ENCODE assay signal across 8 cellular contexts in the genomic region with DNA sequence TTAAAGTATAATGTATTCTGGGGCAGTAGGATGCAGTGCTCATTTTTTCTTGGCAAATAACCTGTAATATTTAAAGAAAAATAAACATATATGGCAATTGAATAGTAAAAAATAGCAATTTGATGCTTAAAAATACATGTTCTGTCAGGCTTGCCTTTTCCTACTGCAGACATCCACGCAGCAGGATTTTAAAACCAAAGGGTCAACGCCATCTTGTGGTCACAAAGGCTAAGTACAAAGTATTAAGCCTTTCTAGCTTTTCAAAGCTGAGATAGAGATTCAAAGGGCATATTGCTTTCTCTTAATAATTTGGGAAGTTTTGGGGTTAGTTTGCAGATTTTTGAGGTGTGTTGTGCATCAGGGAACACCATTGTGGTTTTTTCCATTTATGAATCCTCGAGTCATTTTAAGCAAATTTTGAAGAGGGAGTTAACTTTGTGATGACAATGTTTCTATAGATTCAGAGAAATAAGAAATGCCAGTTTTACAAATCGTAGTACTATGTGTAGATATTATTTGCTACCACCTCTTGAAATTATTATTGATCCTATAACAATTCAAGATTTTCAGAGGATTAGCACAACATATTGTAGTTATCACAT. TPM values are rescaled to one million over a fixed set of nuclear protein-coding genes. Genes with fewer than 3 reads are reported as not detected.
DNase-seq lines count a peak whose midpoint lies in the region; ATAC-seq, FAIRE-seq and TF ChIP-seq lines count a peak whose summit lies in the region.

No MANE protein-coding gene starts in this region.

- CTCF ChIA-PET in GM10248 (lab: Yijun Ruan, JAX), result interaction anchor here (0.7 to 3.1 kb wide), 5 partner anchors 11 to 1417 kb away, joined by 3 to 15 read pairs (median 4); no protein-coding TSS in a partner anchor
- CTCF ChIA-PET in SK-N-SH (lab: Yijun Ruan, JAX), result interaction anchor here (0.6 to 2.9 kb wide), 24 partner anchors 8 to 1420 kb away, joined by 3 to 39 read pairs (median 4); no protein-coding TSS in a partner anchor

- H3K4me2 ChIP-seq in SK-N-SH, result no peak overlapping the region

- no peak for TF ChIP-seq EP300 in SK-N-SH (IDR thresholded peaks at IDR 0.05; ENCODE audit: borderline replicate concordance in 1 of 2, low read depth in 1 of 2, low read length in 1 of 2)

- peak in 3 of 4 donors; percentile 79 to 84 (median 83) for ATAC-seq in pancreas

- H3K9ac ChIP-seq in SK-N-SH, result no peak overlapping the region

- H3K79me2 ChIP-seq in SK-N-SH (ENCODE audit: insufficient read depth), result no peaks in the 10 kb centered on the region

- H3K9me2 ChIP-seq in SK-N-SH, result no peaks in the 10 kb centered on the region

- H4K20me1 ChIP-seq in SK-N-SH (ENCODE audit: insufficient read depth), result no peaks in the 10 kb centered on the region

- H2AFZ ChIP-seq in SK-N-SH (ENCODE audit: low read depth), result 0 out of 2 replicates have a peak overlapping the region, but pooled peaks have one; percentile 43

- no peaks in the 10 kb centered on the region for H3K27me3 ChIP-seq in SK-N-SH (ENCODE audit: insufficient read depth)
- no peaks in the 10 kb centered on the region for H3K27me3 ChIP-seq in pancreas

- H3K9me3 ChIP-seq in SK-N-SH, result no peaks in the 10 kb centered on the region
- no peaks in the 10 kb centered on the region for H3K9me3 ChIP-seq in pancreas

- FAIRE-seq in A204.1 (lab: Jason Lieb, UNC), result peak; percentile 80
- FAIRE-seq in pancreas (lab: Jason Lieb, UNC), result peak; percentile 94

- POLR2A ChIA-PET in GM10248 (lab: Yijun Ruan, JAX), result no interaction called here
- POLR2A ChIA-PET in SK-N-SH (lab: Yijun Ruan, JAX), result no interaction called here

- TF ChIP-seq CTCF in GM10248 (IDR thresholded peaks at IDR 0.05; ENCODE audit: control extremely low read depth, extremely low read depth, low read depth, missing control alignments) (peak; percentile 73), SK-N-SH (IDR thresholded peaks at IDR 0.05) (peak; percentile 77), fibroblast of pulmonary artery (IDR thresholded peaks at IDR 0.05; ENCODE audit: low read length, missing control alignments) (peak; percentile 81), pancreas (IDR thresholded peaks at IDR 0.05) (peak; percentile 18 to 64 (median 48))

- H3K4me3 ChIP-seq in SK-N-SH (ENCODE audit: low read depth in 2 of 2, low read length in 1 of 2) (no peak overlapping the region), fibroblast of pulmonary artery (replicated peaks; ENCODE audit: low read depth, low read length) (no peak overlapping the region), pancreas (no peak overlapping the region)

- WGBS in SK-N-SH (ENCODE audit: low lambda C conversion rate), result 9% methylated on average over 4 of the region's 4 CpGs
- 2% methylated on average over 4 of the region's 4 CpGs for WGBS in pancreas, 2 donors

- H3K36me3 ChIP-seq in SK-N-SH (replicated peaks in 1 of 2; ENCODE audit: control insufficient read depth in 1 of 2, insufficient read depth in 2 of 2, low read length in 1 of 2) (no peaks in the 10 kb centered on the region), pancreas (no peaks in the 10 kb centered on the region)

- peak; percentile 26 for DNase-seq in GM10248 (ENCODE audit: extremely low spot score)
- DNase-seq in HCEC 1CT, result peak; percentile 51
- DNase-seq in LoVo (ENCODE audit: low spot score), result peak; percentile 76
- peak; percentile 43 for DNase-seq in SK-N-SH
- peak; percentile 76 for DNase-seq in fibroblast of pulmonary artery (ENCODE audit: low read depth)
- peak in 1 of 6 donors; percentile 16 for DNase-seq in pancreas
- DNase-seq in activated naive CD4-positive, alpha-beta T cell treated with anti-CD3 and anti-CD28 coated beads, Interleukin-2, amount 50 U/mL, for 16 hours, result no peak

- H3F3A ChIP-seq in SK-N-SH (replicated peaks; ENCODE audit: insufficient read depth), result no peaks in the 10 kb centered on the region

- TF ChIP-seq RAD21 in SK-N-SH (IDR thresholded peaks at IDR 0.05; ENCODE audit: low read length), result peak; percentile 77

- no peaks in the 10 kb centered on the region; a peak in 1 of 4 replicates for H3K4me1 ChIP-seq in SK-N-SH (ENCODE audit: control insufficient read depth in 1 of 2, insufficient read depth in 2 of 2, low read depth in 1 of 2, low read length in 1 of 2)
- no peaks in the 10 kb centered on the region for H3K4me1 ChIP-seq in pancreas

- intact Hi-C loops in pancreas (cut with DNase I), result no loop called here

- no peak overlapping the region for H3K27ac ChIP-seq in SK-N-SH (ENCODE audit: low read depth in 2 of 2, low read length in 1 of 2)
- no peak overlapping the region for H3K27ac ChIP-seq in pancreas

TF ChIP-seq in SK-N-SH, 30 proteins besides CTCF, POLR2A, EP300 and RAD21:
- TF ChIP-seq FOXJ3 (CRISPR knock-in tag; IDR thresholded peaks at IDR 0.05) (no peak), MXI1 (IDR thresholded peaks at IDR 0.05; ENCODE audit: low read depth, low read length) (0 out of 2 replicates have a peak, but pooled peaks have one; percentile 25), SMC3 (IDR thresholded peaks at IDR 0.05; ENCODE audit: low read depth, low read length) (peak; percentile 72)

RNA-seq across cellular contexts. Expression of a gene that starts 4.7 kb away (rescaled TPM):
- not detected in 2 replicates for polyA plus RNA-seq in SK-N-SH (2012; rRNA removed)
- polyA plus RNA-seq in SK-N-SH (2012; cell fraction: cytosol; rRNA removed), result not detected in 2 replicates
- not detected in 2 replicates for polyA plus RNA-seq in SK-N-SH (2012; cell fraction: nucleus; rRNA removed)
- not detected for total RNA-seq in pancreas
- polyA plus RNA-seq in pancreas, result not detected

RNA-seq across cellular contexts. Expression of a gene that starts 45.1 kb away (rescaled TPM):
- not detected in 2 replicates for polyA plus RNA-seq in SK-N-SH (2012; rRNA removed)
- 0.03 TPM in 1 of 2 replicates, not detected in the other for polyA plus RNA-seq in SK-N-SH (2012; cell fraction: cytosol; rRNA removed)
- polyA plus RNA-seq in SK-N-SH (2012; cell fraction: nucleus; rRNA removed), result not detected in 2 replicates
- under 1 TPM in 1 of 6 donors, not detected in 5; 0.12 TPM for total RNA-seq in pancreas
- polyA plus RNA-seq in pancreas, result not detected
